ENCODE assay signal across 8 cellular contexts in genomic region chr3:137282871-137283270, GRCh38.
"Had no signal": no experiment of that assay in that cellular context is flagged by ENCODE, and none has a peak within 500 bp of the region (broad histone marks: within the 10 kb centered on the region; RNA-seq: fewer than 3 reads in every experiment).

No MANE protein-coding gene starts in this region.

- H3K9me3 Mint-ChIP-seq: H9 had no signal

- H3K27ac ChIP-seq: HL-60 had no signal

- FAIRE-seq: H54, HepG2 had no signal

- H3K4me3 Mint-ChIP-seq: H9, IgD-negative memory B cell had no signal

- ATAC-seq: HepG2 had no signal

- H3K4me1 Mint-ChIP-seq: IgD-negative memory B cell had no signal

- H3K27ac Mint-ChIP-seq: H9, IgD-negative memory B cell had no signal

- H3K36me3 Mint-ChIP-seq: IgD-negative memory B cell had no signal

- DNase-seq: GOT3, H9, HCEC 1CT, KBM-7 had no signal
